In the genomic region with DNA sequence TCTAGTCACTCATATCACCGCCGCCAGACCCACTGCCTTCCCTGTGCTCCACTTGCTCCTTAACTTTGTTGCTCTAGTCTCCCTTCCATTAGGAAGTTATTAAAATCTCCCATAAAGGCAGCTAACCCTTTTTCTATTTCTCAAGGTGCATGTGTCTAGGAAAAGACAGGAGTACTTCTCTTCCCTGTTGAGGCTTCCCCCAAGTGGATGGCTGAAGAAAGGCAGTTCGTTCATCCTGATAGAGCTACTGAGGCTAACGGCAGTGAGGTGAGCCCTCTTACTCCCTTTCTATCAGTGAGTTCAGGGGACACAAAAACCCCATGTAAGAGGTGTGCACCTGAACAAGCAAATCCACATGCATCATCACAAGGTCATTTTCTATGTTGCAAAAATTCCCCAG, we compare ENCODE assay signal across 10 cellular contexts.
DNase-seq lines count a peak whose midpoint lies in the region; ATAC-seq and TF ChIP-seq lines count a peak whose summit lies in the region.
"Had no signal": no experiment of that assay in that cellular context is flagged by ENCODE, and none has a peak within 500 bp of the region (broad histone marks: within the 10 kb centered on the region; RNA-seq: fewer than 3 reads in every experiment).

No MANE protein-coding gene starts in this region.

- H3K4me3 ChIP-seq in WERI-Rb-1 (ENCODE audit: low read depth, low read length) (no peak overlapping the region), right cardiac atrium (ENCODE audit: low read length) (no peak overlapping the region), prostate gland (no peak overlapping the region)
- H3K4me3 ChIP-seq: upper lobe of right lung had no signal

- DNase-seq in NCI-H1092 treated with DMSO at 0.1 percent for 48 hours (lab: John Stamatoyannopoulos, UW) (peak; percentile 2), NCI-H1092 (lab: John Stamatoyannopoulos, UW) (no peak), HuH-7 (ENCODE audit: low spot score) (peak; percentile 9), WERI-Rb-1 (no peak), pons (ENCODE audit: low spot score) (peak; percentile 14), NCI-H1930 (lab: John Stamatoyannopoulos, UW) (no peak), right cardiac atrium (no peak), prostate gland (ENCODE audit: low spot score) (no peak)
- DNase-seq: activated CD4-positive, alpha-beta memory T cell treated with anti-CD3 and anti-CD28 coated beads, Interleukin-2, amount 10 ng/mL, durations not matched to agents 7 days and 5 days; upper lobe of right lung had no signal

- H3K4me1 ChIP-seq in right cardiac atrium (ENCODE audit: control insufficient read depth, insufficient read depth, low read length) (no peaks in the 10 kb centered on the region), prostate gland (replicated peaks) (no peaks in the 10 kb centered on the region)
- H3K4me1 ChIP-seq: upper lobe of right lung had no signal

- no peak for TF ChIP-seq POLR2A in prostate gland (IDR thresholded peaks at IDR 0.05)

- no peak for ATAC-seq in right cardiac atrium
- ATAC-seq: upper lobe of right lung had no signal

- H3K36me3 ChIP-seq in WERI-Rb-1 (no peaks in the 10 kb centered on the region), prostate gland (no peaks in the 10 kb centered on the region)
- H3K36me3 ChIP-seq: upper lobe of right lung had no signal

- H3K9me3 ChIP-seq in WERI-Rb-1 (ENCODE audit: severe bottlenecking), result no peaks in the 10 kb centered on the region
- no peaks in the 10 kb centered on the region for H3K9me3 ChIP-seq in right cardiac atrium (ENCODE audit: control insufficient read depth, low read length)
- H3K9me3 ChIP-seq in prostate gland, result no peaks in the 10 kb centered on the region
- H3K9me3 ChIP-seq: upper lobe of right lung had no signal

- H3K27me3 ChIP-seq in WERI-Rb-1 (ENCODE audit: insufficient read depth, low read depth, severe bottlenecking) (peaks cover 50% of the 10 kb centered on the region), right cardiac atrium (ENCODE audit: control insufficient read depth, insufficient read depth) (no peaks in the 10 kb centered on the region), prostate gland (replicated peaks; ENCODE audit: insufficient read depth) (no peaks in the 10 kb centered on the region)

- TF ChIP-seq CTCF in WERI-Rb-1 (IDR thresholded peaks at IDR 0.05; ENCODE audit: low read depth, low read length), result 0 out of 2 replicates have a peak, but pooled peaks have one; percentile 25
- TF ChIP-seq CTCF in prostate gland (IDR thresholded peaks at IDR 0.05), result no peak

- 58% methylated on average over 4 of the region's 4 CpGs for WGBS in right cardiac atrium
- 74% methylated on average over 4 of the region's 4 CpGs for WGBS in prostate gland

- H3K27ac ChIP-seq in WERI-Rb-1 (no peak overlapping the region), right cardiac atrium (ENCODE audit: low read length) (no peak overlapping the region), prostate gland (no peak overlapping the region)
- H3K27ac ChIP-seq: upper lobe of right lung had no signal

- intact Hi-C loops in right cardiac atrium (cut with DNase I), result no loop called here
- intact Hi-C loops in prostate gland (cut with DNase I), result no loop called here

Comparison
In these comparisons a context has a peak if more than half of its experiments do, and no peak if none do; other contexts are left out.
1. DNase-seq: peak in NCI-H1092 treated with DMSO at 0.1 percent for 48 hours (single experiment), HuH-7 (single experiment) and pons (single experiment); none in NCI-H1092 (single experiment), WERI-Rb-1 (single experiment), NCI-H1930 (0 of 2), right cardiac atrium (0 of 3) and prostate gland (single experiment).